Comparison of ENCODE assay signal across 35 cellular contexts in the genomic region with DNA sequence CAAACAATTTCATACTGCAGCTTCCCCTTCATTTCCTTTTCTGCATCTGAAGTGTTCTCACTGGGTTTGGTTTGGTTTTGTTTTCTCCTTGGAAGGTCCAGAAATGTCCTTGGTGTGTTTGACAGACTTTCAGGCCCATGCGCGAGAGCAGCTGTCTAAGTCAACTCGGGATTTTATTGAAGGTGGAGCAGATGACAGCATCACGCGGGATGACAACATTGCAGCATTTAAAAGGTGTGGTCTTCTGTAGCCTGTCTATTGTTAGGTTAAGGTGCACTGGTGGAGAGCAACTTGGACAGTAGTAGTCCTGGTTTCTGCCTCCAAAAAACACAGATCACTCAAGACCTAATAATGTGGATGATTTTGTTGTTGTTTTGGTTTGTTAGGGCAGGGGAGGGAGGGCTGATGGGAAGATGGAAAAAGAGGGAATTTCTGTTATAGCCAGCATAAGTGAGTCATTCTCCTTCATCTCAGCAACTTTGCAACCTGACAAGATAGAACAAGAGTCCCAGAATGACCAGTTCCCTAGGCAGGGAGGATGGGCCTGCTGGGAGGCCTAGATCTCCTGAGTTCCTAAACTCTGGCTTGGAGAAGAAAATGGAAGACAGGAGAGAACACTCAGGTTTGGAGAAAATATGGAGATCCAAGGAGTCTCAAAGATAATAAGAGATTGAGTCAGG. TPM values are rescaled to one million over a fixed set of nuclear protein-coding genes. Genes with fewer than 3 reads are reported as not detected.
"Had no signal": no experiment of that assay in that cellular context is flagged by ENCODE, and none has a peak within 500 bp of the region (broad histone marks: within the 10 kb centered on the region; RNA-seq: fewer than 3 reads in every experiment).

No MANE protein-coding gene starts in this region.

- ATAC-seq: activated CD4-positive, CD25-positive, alpha-beta regulatory T cell treated with anti-CD3 and anti-CD28 coated beads, Interleukin-2, amount 50 U/mL, for 24 hours; activated CD8-positive, alpha-beta T cell treated with anti-CD3 and anti-CD28 coated beads for 36 hours; activated T-cell treated with anti-CD3 and anti-CD28 coated beads, Interleukin-2, amount 50 U/mL, for 4 hours; activated T-helper 17 cell treated with anti-CD3 and anti-CD28 coated beads, Interleukin-2, amount 50 U/mL, for 72 hours; T-cell had no signal

- H3K4me1 ChIP-seq: colonic mucosa, esophagus squamous epithelium had no signal

- H3K27ac ChIP-seq: brain microvascular endothelial cell, cardiac muscle cell, colonic mucosa, esophagus squamous epithelium, WERI-Rb-1 had no signal

- H3K9me3 ChIP-seq: colonic mucosa, esophagus squamous epithelium had no signal

- H3K27me3 ChIP-seq: brain microvascular endothelial cell, cardiac muscle cell, colonic mucosa, esophagus squamous epithelium had no signal

- H3K4me3 ChIP-seq: cardiac muscle cell, colonic mucosa, esophagus squamous epithelium had no signal

- H3K36me3 ChIP-seq: brain microvascular endothelial cell, cardiac muscle cell, colonic mucosa, esophagus squamous epithelium, WERI-Rb-1 had no signal

- DNase-seq: activated B cell treated with CpG ODN at 0.5 μM for 24 hours; activated CD4-positive, alpha-beta T cell treated with anti-CD3 and anti-CD28 coated beads for 48 hours; activated CD4-positive, alpha-beta T cell treated with anti-CD3 and anti-CD28 coated beads, Interleukin-2, amount 50 U/mL, for 1 hour; activated CD4-positive, alpha-beta T cell treated with anti-CD3 and anti-CD28 coated beads, Interleukin-2, amount 50 U/mL, for 48 hours; activated CD8-positive, alpha-beta memory T cell treated with anti-CD3 and anti-CD28 coated beads for 24 hours; activated CD8-positive, alpha-beta T cell treated with anti-CD3 and anti-CD28 coated beads for 36 hours; activated effector memory CD4-positive, alpha-beta T cell treated with Interleukin-2 at 50 U/mL for 16 hours; activated gamma-delta T cell treated with Interleukin-2 at 50 U/mL for 16 hours; activated naive CD4-positive, alpha-beta T cell treated with anti-CD3 and anti-CD28 coated beads, Interleukin-2, amount 50 U/mL, for 16 hours; activated naive CD4-positive, alpha-beta T cell treated with Interleukin-2 at 50 U/mL for 16 hours; activated T-cell treated with anti-CD3 and anti-CD28 coated beads, Interleukin-2, amount 50 U/mL, for 4 hours; amniotic stem cell; anterior cingulate cortex; brain microvascular endothelial cell; central memory CD4-positive, alpha-beta T cell; cerebellar nuclear complex; colonic mucosa; effector memory CD4-positive, alpha-beta T cell; endodermal cell; erythroblast; esophagus squamous epithelium; head of caudate nucleus; SW 1271; T-cell; T1000; WERI-Rb-1 had no signal

RNA-seq across cellular contexts. Expression of a gene that starts 12.5 kb away (rescaled TPM):
- total RNA-seq: activated B cell treated with CpG ODN at 0.5 μM for 24 hours; activated CD8-positive, alpha-beta T cell treated with anti-CD3 and anti-CD28 coated beads for 36 hours; activated T-cell treated with anti-CD3 and anti-CD28 coated beads, Interleukin-2, amount 50 U/mL, for 4 hours; activated T-helper 17 cell treated with anti-CD3 and anti-CD28 coated beads, Interleukin-2, amount 50 U/mL, for 72 hours; astrocyte; cardiac muscle cell; colonic mucosa; dermis microvascular lymphatic vessel endothelial cell; endodermal cell; esophagus squamous epithelium; fibroblast of lung; fibroblast of villous mesenchyme; T-cell had no signal
- polyA plus RNA-seq: adipose tissue, cardiac muscle cell, fibroblast of lung had no signal

RNA-seq across cellular contexts. Expression of a gene that starts 33.8 kb away (rescaled TPM):
- total RNA-seq: activated B cell treated with CpG ODN at 0.5 μM for 24 hours; activated CD8-positive, alpha-beta T cell treated with anti-CD3 and anti-CD28 coated beads for 36 hours; activated T-helper 17 cell treated with anti-CD3 and anti-CD28 coated beads, Interleukin-2, amount 50 U/mL, for 72 hours; astrocyte; dermis microvascular lymphatic vessel endothelial cell; endodermal cell; esophagus squamous epithelium; fibroblast of lung; fibroblast of villous mesenchyme; frontal cortex had no signal
- polyA plus RNA-seq: cardiac muscle cell, fibroblast of lung had no signal
